Comparison of ENCODE assay signal across 9 cellular contexts in the genomic region with DNA sequence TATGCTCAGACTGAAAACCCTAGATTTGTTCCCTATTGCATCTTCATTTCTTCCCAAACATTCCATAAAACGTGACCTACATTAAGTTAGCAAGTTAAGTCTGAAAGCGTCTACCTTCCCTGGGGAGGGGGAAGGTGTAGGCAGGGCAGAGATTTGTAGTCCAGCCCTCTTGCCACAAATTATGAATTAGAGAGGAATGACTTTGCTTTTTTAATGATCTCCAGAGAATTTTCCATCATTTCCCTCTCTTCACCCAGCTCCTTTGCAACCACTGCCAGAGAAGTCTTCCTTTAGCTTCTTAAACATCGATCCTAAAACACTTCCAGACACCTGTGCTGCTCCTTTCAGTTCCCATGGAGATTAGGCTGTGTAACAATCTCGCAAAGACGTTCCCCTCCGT. TPM values are rescaled to one million over a fixed set of nuclear protein-coding genes. Genes with fewer than 3 reads are reported as not detected.
DNase-seq lines count a peak whose midpoint lies in the region; ATAC-seq lines count a peak whose summit lies in the region.
"Had no signal": no experiment of that assay in that cellular context is flagged by ENCODE, and none has a peak within 500 bp of the region (broad histone marks: within the 10 kb centered on the region; RNA-seq: fewer than 3 reads in every experiment).

No MANE protein-coding gene starts in this region.

- H3K27me3 Mint-ChIP-seq in activated CD4-positive, alpha-beta T cell treated with anti-CD3 and anti-CD28 coated beads for 36 hours: no peaks in the 10 kb centered on the region
- H3K27me3 Mint-ChIP-seq in activated CD8-positive, alpha-beta T cell treated with anti-CD3 and anti-CD28 coated beads, Interleukin-2, amount 10 ng/mL, durations not matched to agents 7 days and 5 days (ENCODE audit: low read depth): no peaks in the 10 kb centered on the region
- no peaks in the 10 kb centered on the region for H3K27me3 Mint-ChIP-seq in stimulated activated naive CD8-positive, alpha-beta T cell treated with anti-CD3 and anti-CD28 coated beads, Interleukin-15, amount 100 ng/mL, for 72 hours

- peak overlapping the region; percentile 95 for H3K27ac Mint-ChIP-seq in activated CD4-positive, alpha-beta T cell treated with anti-CD3 and anti-CD28 coated beads for 36 hours
- peak overlapping the region; percentile 98 for H3K27ac Mint-ChIP-seq in activated CD8-positive, alpha-beta T cell treated with anti-CD3 and anti-CD28 coated beads, Interleukin-2, amount 10 ng/mL, durations not matched to agents 7 days and 5 days
- peak overlapping the region; percentile 21 to 100 for H3K27ac Mint-ChIP-seq in stimulated activated naive CD8-positive, alpha-beta T cell treated with anti-CD3 and anti-CD28 coated beads, Interleukin-15, amount 100 ng/mL, for 72 hours

- no peak for ATAC-seq in activated CD4-positive, alpha-beta T cell treated with anti-CD3 and anti-CD28 coated beads for 36 hours
- no peak for ATAC-seq in activated CD8-positive, alpha-beta T cell treated with anti-CD3 and anti-CD28 coated beads, Interleukin-2, amount 10 ng/mL, durations not matched to agents 7 days and 5 days
- no peak for ATAC-seq in stimulated activated naive CD8-positive, alpha-beta T cell treated with anti-CD3 and anti-CD28 coated beads, Interleukin-15, amount 100 ng/mL, for 72 hours

- no peaks in the 10 kb centered on the region for H3K27me3 ChIP-seq in iPS-18a (ENCODE audit: control insufficient read depth, insufficient read depth, low read length)

- no peak overlapping the region for H3K27ac ChIP-seq in iPS-18a (ENCODE audit: low read length)

- peak overlapping the region; percentile 95 for H3K4me3 ChIP-seq in iPS-18a (ENCODE audit: low read length)

- H3K9me3 ChIP-seq in iPS-18a (ENCODE audit: control insufficient read depth, low read depth, low read length): no peaks in the 10 kb centered on the region

- peaks cover 12% of the 10 kb centered on the region for H3K4me1 ChIP-seq in iPS-18a (ENCODE audit: control insufficient read depth, low read depth, low read length)

- H3K9me3 Mint-ChIP-seq in activated CD4-positive, alpha-beta T cell treated with anti-CD3 and anti-CD28 coated beads for 36 hours (ENCODE audit: low read depth): no peaks in the 10 kb centered on the region
- no peaks in the 10 kb centered on the region for H3K9me3 Mint-ChIP-seq in activated CD8-positive, alpha-beta T cell treated with anti-CD3 and anti-CD28 coated beads, Interleukin-2, amount 10 ng/mL, durations not matched to agents 7 days and 5 days (ENCODE audit: insufficient read depth)
- no peaks in the 10 kb centered on the region for H3K9me3 Mint-ChIP-seq in stimulated activated naive CD8-positive, alpha-beta T cell treated with anti-CD3 and anti-CD28 coated beads, Interleukin-15, amount 100 ng/mL, for 72 hours

- DNase-seq in activated CD4-positive, alpha-beta T cell treated with anti-CD3 and anti-CD28 coated beads for 36 hours: no peak
- DNase-seq in activated CD4-positive, alpha-beta T cell treated with anti-CD3 and anti-CD28 coated beads, Interleukin-2, amount 50 U/mL, for 1 hour: no peak
- DNase-seq in activated CD8-positive, alpha-beta T cell treated with anti-CD3 and anti-CD28 coated beads, Interleukin-2, amount 10 ng/mL, durations not matched to agents 7 days and 5 days: no peak
- no peak for DNase-seq in stimulated activated naive CD8-positive, alpha-beta T cell treated with anti-CD3 and anti-CD28 coated beads, Interleukin-15, amount 100 ng/mL, for 72 hours
- DNase-seq in DMS 273 treated with DMSO at 0.1 percent for 48 hours (lab: John Stamatoyannopoulos, UW) (no peak), DMS53 (lab: John Stamatoyannopoulos, UW) (no peak), NCI-H1417 treated with DMSO at 0.1 percent for 48 hours (lab: John Stamatoyannopoulos, UW) (no peak)
- DNase-seq: NK-92 treated with Interleukin-12 subunit alpha and Interleukin-12 subunit beta, amount 100 ng/mL, for 24 hours had no signal

- CTCF ChIA-PET in activated CD4-positive, alpha-beta T cell treated with anti-CD3 and anti-CD28 coated beads for 36 hours (lab: Charles Lee): no interaction called here
- CTCF ChIA-PET in activated CD8-positive, alpha-beta T cell treated with anti-CD3 and anti-CD28 coated beads, Interleukin-2, amount 10 ng/mL, durations not matched to agents 7 days and 5 days (lab: Charles Lee): no interaction called here

- peak overlapping the region; percentile 92 for H3K4me3 Mint-ChIP-seq in activated CD4-positive, alpha-beta T cell treated with anti-CD3 and anti-CD28 coated beads for 36 hours
- peak overlapping the region; percentile 99 for H3K4me3 Mint-ChIP-seq in activated CD8-positive, alpha-beta T cell treated with anti-CD3 and anti-CD28 coated beads, Interleukin-2, amount 10 ng/mL, durations not matched to agents 7 days and 5 days
- H3K4me3 Mint-ChIP-seq in stimulated activated naive CD8-positive, alpha-beta T cell treated with anti-CD3 and anti-CD28 coated beads, Interleukin-15, amount 100 ng/mL, for 72 hours: peak overlapping the region; percentile 99 to 100

- POLR2A ChIA-PET in activated CD4-positive, alpha-beta T cell treated with anti-CD3 and anti-CD28 coated beads for 36 hours (lab: Charles Lee): no interaction called here
- POLR2A ChIA-PET in activated CD8-positive, alpha-beta T cell treated with anti-CD3 and anti-CD28 coated beads, Interleukin-2, amount 10 ng/mL, durations not matched to agents 7 days and 5 days (lab: Charles Lee): interaction anchor here (1.1 kb wide), 1 partner anchor 13 kb away, joined by 3 read pairs; no protein-coding TSS in a partner anchor

- intact Hi-C loops in activated CD4-positive, alpha-beta T cell treated with anti-CD3 and anti-CD28 coated beads for 36 hours (cut with DNase I, micrococcal nuclease): loop anchor here (5.0 to 10.0 kb wide), 7 partner anchors 52 to 1353 kb away; a partner anchor contains a TSS

- H3K4me1 Mint-ChIP-seq in activated CD4-positive, alpha-beta T cell treated with anti-CD3 and anti-CD28 coated beads for 36 hours: peaks cover 36% of the 10 kb centered on the region
- H3K4me1 Mint-ChIP-seq in activated CD8-positive, alpha-beta T cell treated with anti-CD3 and anti-CD28 coated beads, Interleukin-2, amount 10 ng/mL, durations not matched to agents 7 days and 5 days (ENCODE audit: low read depth): peaks cover 36% of the 10 kb centered on the region
- peaks cover 57% of the 10 kb centered on the region for H3K4me1 Mint-ChIP-seq in stimulated activated naive CD8-positive, alpha-beta T cell treated with anti-CD3 and anti-CD28 coated beads, Interleukin-15, amount 100 ng/mL, for 72 hours

- H3K36me3 ChIP-seq in iPS-18a (ENCODE audit: control insufficient read depth, low read depth, low read length): peaks cover 19% of the 10 kb centered on the region

- H3K36me3 Mint-ChIP-seq in activated CD4-positive, alpha-beta T cell treated with anti-CD3 and anti-CD28 coated beads for 36 hours (ENCODE audit: low read depth): peaks cover 32% of the 10 kb centered on the region
- peaks cover 27% of the 10 kb centered on the region for H3K36me3 Mint-ChIP-seq in activated CD8-positive, alpha-beta T cell treated with anti-CD3 and anti-CD28 coated beads, Interleukin-2, amount 10 ng/mL, durations not matched to agents 7 days and 5 days (ENCODE audit: low read depth)

- no peak overlapping the region for H3K9ac ChIP-seq in iPS-18a (ENCODE audit: low read length)

RNA-seq across cellular contexts. Expression of a gene that starts 1.2 kb away (rescaled TPM):
- total RNA-seq in activated CD4-positive, alpha-beta T cell treated with anti-CD3 and anti-CD28 coated beads for 36 hours: 1 to 10 TPM; 8.9 to 9.9 TPM
- total RNA-seq in activated CD8-positive, alpha-beta T cell treated with anti-CD3 and anti-CD28 coated beads, Interleukin-2, amount 10 ng/mL, durations not matched to agents 7 days and 5 days: 1 to 10 TPM; 5.8 to 6.6 TPM

RNA-seq across cellular contexts. Expression of a gene that starts 1.3 kb away (rescaled TPM):
- 100 to 1,000 TPM; 123 to 151 TPM for total RNA-seq in activated CD4-positive, alpha-beta T cell treated with anti-CD3 and anti-CD28 coated beads for 36 hours
- 100 to 1,000 TPM; 192 TPM for total RNA-seq in activated CD8-positive, alpha-beta T cell treated with anti-CD3 and anti-CD28 coated beads, Interleukin-2, amount 10 ng/mL, durations not matched to agents 7 days and 5 days
